Comparison of ENCODE assay signal across 8 cellular contexts in the genomic region with DNA sequence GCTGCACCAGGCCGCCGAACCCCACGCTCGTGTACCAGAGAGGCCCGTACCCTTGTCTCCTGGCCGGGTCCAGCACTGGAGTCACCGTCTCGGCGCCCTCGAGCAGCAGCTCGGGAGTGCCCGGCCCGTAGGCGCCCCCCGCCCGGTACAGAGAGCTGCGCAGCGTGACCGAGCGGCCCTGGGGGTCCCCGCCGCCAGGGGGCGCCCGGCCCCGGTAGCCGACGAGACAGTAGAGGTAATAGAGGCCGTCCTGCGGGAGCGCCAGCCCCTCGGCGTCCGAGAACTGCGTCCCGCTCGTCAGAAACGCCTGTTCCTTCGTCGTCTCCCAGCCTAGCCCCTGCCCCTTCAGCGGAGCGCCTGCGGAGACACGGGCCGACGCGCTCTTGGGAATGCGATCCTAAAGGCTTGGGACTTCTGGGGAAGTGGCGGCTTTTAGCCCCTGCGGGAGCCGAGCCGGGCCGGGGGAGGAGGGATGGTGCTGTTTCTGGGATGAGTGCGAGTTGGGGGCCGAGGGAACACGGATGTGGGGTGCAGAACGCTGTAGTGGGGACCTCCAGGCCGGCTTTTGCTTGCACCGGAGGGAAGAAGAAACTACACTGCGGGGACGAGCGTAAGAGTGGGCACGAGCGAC. TPM values are rescaled to one million over a fixed set of nuclear protein-coding genes. Genes with fewer than 3 reads are reported as not detected.
DNase-seq lines count a peak whose midpoint lies in the region; FAIRE-seq and TF ChIP-seq lines count a peak whose summit lies in the region.

No MANE protein-coding gene starts in this region.

- H3K36me3 ChIP-seq in right atrium auricular region: no peaks in the 10 kb centered on the region

- H3K27ac ChIP-seq in right atrium auricular region: peak overlapping the region; percentile 79 to 84

- H3K9me3 ChIP-seq in right atrium auricular region: no peaks in the 10 kb centered on the region

- H3K4me3 ChIP-seq in right atrium auricular region: peak overlapping the region; percentile 61 to 80

- no peaks in the 10 kb centered on the region for H3K27me3 ChIP-seq in right atrium auricular region

- peaks cover 0 to 18% of the 10 kb centered on the region in 2 donors for H3K4me1 ChIP-seq in right atrium auricular region

- no peak for FAIRE-seq in urothelium cell line (lab: Jason Lieb, UNC)

- DNase-seq in Daoy (ENCODE audit: low read depth) (peak; percentile 87), H4 (ENCODE audit: low spot score) (peak; percentile 53), NAMALWA (ENCODE audit: low spot score) (peak; percentile 84), SW480 (ENCODE audit: low spot score) (peak; percentile 62), amniotic epithelial cell (ENCODE audit: low read depth) (peak; percentile 56), right atrium auricular region (ENCODE audit: low spot score) (peak; percentile 86), pulmonary artery endothelial cell (ENCODE audit: low read depth, low spot score) (peak; percentile 56), urothelium cell line (ENCODE audit: low spot score) (peak; percentile 92)

- TF ChIP-seq CTCF in right atrium auricular region (IDR thresholded peaks at IDR 0.05): peak; percentile 89 to 99

RNA-seq across cellular contexts. Expression of a gene that starts 1.3 kb away (rescaled TPM):
- 2.1 TPM in 1 of 2 replicates, not detected in the other for total RNA-seq in Daoy (2014; rRNA removed; shearing (Covaris generic))
- not detected in 2 replicates for total RNA-seq in H4 (2014; rRNA removed; shearing (Covaris generic))
- total RNA-seq in right atrium auricular region: not detected
- total RNA-seq in pulmonary artery endothelial cell: 1.6 and 2.2 TPM in 2 replicates

RNA-seq across cellular contexts. Expression of a gene that starts 5.2 kb away (rescaled TPM):
- total RNA-seq in Daoy (2014; rRNA removed; shearing (Covaris generic)): 0.09 and 3.5 TPM in 2 replicates
- not detected in 2 replicates for total RNA-seq in H4 (2014; rRNA removed; shearing (Covaris generic))
- total RNA-seq in right atrium auricular region: 1 to 10 TPM; 2.8 to 8.5 TPM
- 0.14 and 0.73 TPM in 2 replicates for total RNA-seq in pulmonary artery endothelial cell

RNA-seq across cellular contexts. Expression of a gene that starts 5.6 kb away (rescaled TPM):
- 1.4 and 4.0 TPM in 2 replicates for total RNA-seq in Daoy (2014; rRNA removed; shearing (Covaris generic))
- not detected in 2 replicates for total RNA-seq in H4 (2014; rRNA removed; shearing (Covaris generic))
- under 1 TPM in 1 of 2 donors, not detected in 1; 0.51 TPM for total RNA-seq in right atrium auricular region
- not detected in 2 replicates for total RNA-seq in pulmonary artery endothelial cell

RNA-seq across cellular contexts. Expression of a gene that starts 8.8 kb away (rescaled TPM):
- total RNA-seq in Daoy (2014; rRNA removed; shearing (Covaris generic)): 0.11 TPM in 1 of 2 replicates, not detected in the other
- total RNA-seq in H4 (2014; rRNA removed; shearing (Covaris generic)): not detected in 2 replicates
- total RNA-seq in right atrium auricular region (not detected), pulmonary artery endothelial cell (0.07 TPM in 1 of 2 replicates, not detected in the other)

RNA-seq across cellular contexts. Expression of a gene that starts 11.9 kb away (rescaled TPM):
- total RNA-seq in Daoy (2014; rRNA removed; shearing (Covaris generic)): not detected in 2 replicates
- not detected in 2 replicates for total RNA-seq in H4 (2014; rRNA removed; shearing (Covaris generic))
- total RNA-seq in right atrium auricular region: not detected
- not detected in 2 replicates for total RNA-seq in pulmonary artery endothelial cell

Comparison
In these comparisons a context has a peak if more than half of its experiments do, and no peak if none do; other contexts are left out.
1. Peak in every context shown above with its lines: DNase-seq, H3K4me3 ChIP-seq and H3K27ac ChIP-seq.